In genomic region chr10:103966671-103967432, GRCh38 we compare ENCODE assay signal across 8 cellular contexts. TPM values are rescaled to one million over a fixed set of nuclear protein-coding genes. Genes with fewer than 3 reads are reported as not detected.
DNase-seq lines count a peak whose midpoint lies in the region; ATAC-seq and TF ChIP-seq lines count a peak whose summit lies in the region.

Gene SLK (plus strand): TSS chr10:103967140. CDS start chr10:103967746, 606 bp downstream.

- TF ChIP-seq POLR2A in suprapubic skin (IDR thresholded peaks at IDR 0.05): peak; percentile 83 to 94

- ATAC-seq in SK-N-SH treated with all-trans-retinoic acid at 6 μM for 48 hours (peak; percentile 72), omental fat pad (ENCODE audit: low FRiP score) (peak; percentile 88)

- H3K4me1 ChIP-seq in suprapubic skin: peaks cover 37% of the 10 kb centered on the region

- no peaks in the 10 kb centered on the region for H3K36me3 ChIP-seq in suprapubic skin

- TF ChIP-seq CTCF in LNCaP clone FGC (IDR thresholded peaks at IDR 0.05; ENCODE audit: control insufficient read depth, extremely low read depth, insufficient read depth) (no peak), omental fat pad (IDR thresholded peaks at IDR 0.05) (no peak), suprapubic skin (IDR thresholded peaks at IDR 0.05) (no peak)

- H3K4me3 ChIP-seq in LNCaP clone FGC (ENCODE audit: low read depth, low read length): peak within 1 kb of the TSS; percentile 64
- H3K4me3 ChIP-seq in suprapubic skin: peak within 1 kb of the TSS; percentile 97

- 0% methylated on average over 6 of the region's 90 CpGs for WGBS in suprapubic skin

- H3K9me3 ChIP-seq in suprapubic skin: no peaks in the 10 kb centered on the region

- in situ Hi-C loops in G401 (cut with HindIII; ENCODE audit: low sequenced_read_pairs): no loop called here

- no peaks in the 10 kb centered on the region for H3K27me3 ChIP-seq in suprapubic skin

- DNase-seq in G401 (ENCODE audit: low spot score) (peak; percentile 80), GOT3 (lab: John Stamatoyannopoulos, UW) (peak; percentile 38), LNCaP clone FGC (ENCODE audit: low read depth) (no peak), globus pallidus (ENCODE audit: low spot score) (peak; percentile 89), omental fat pad (ENCODE audit: low spot score) (peak; percentile 48), suprapubic skin (ENCODE audit: low spot score in 2 of 2) (peak; percentile 83 to 88)
- DNase-seq in activated naive CD4-positive, alpha-beta T cell treated with anti-CD3 and anti-CD28 coated beads, Interleukin-2, amount 50 U/mL, for 16 hours: peak; percentile 83

- H3K27ac ChIP-seq in suprapubic skin: peak within 1 kb of the TSS; percentile 100

- TF ChIP-seq EP300 in suprapubic skin (IDR thresholded peaks at IDR 0.05): no peak

TF ChIP-seq in SK-N-SH treated with all-trans-retinoic acid at 6 μM for 48 hours, 23 proteins besides CTCF, POLR2A, EP300 and RAD21:
- TF ChIP-seq ZNF8 (CRISPR knock-in tag; IDR thresholded peaks at IDR 0.05): no peak; the same call in 1 of the 2 replicates
- no peak for TF ChIP-seq GLIS3 (CRISPR knock-in tag; IDR thresholded peaks at IDR 0.05)
- no peak for TF ChIP-seq PATZ1 (CRISPR knock-in tag; IDR thresholded peaks at IDR 0.05; ENCODE audit: borderline replicate concordance)
- no peak for TF ChIP-seq ISL1 (CRISPR knock-in tag; IDR thresholded peaks at IDR 0.05)
- peak; percentile 89; the same call in 1 of the 2 replicates for TF ChIP-seq PPARA (CRISPR knock-in tag; IDR thresholded peaks at IDR 0.05; ENCODE audit: borderline replicate concordance)
- no peak; the same call in 1 of the 2 replicates for TF ChIP-seq ZNF70 (CRISPR knock-in tag; IDR thresholded peaks at IDR 0.05)
- 0 out of 2 replicates have a peak, but pooled peaks have one; percentile 43 for TF ChIP-seq ARNTL (CRISPR knock-in tag; IDR thresholded peaks at IDR 0.05; ENCODE audit: borderline replicate concordance, low read depth)
- peak; percentile 84; the same call in 1 of the 2 replicates for TF ChIP-seq ZFP3 (CRISPR knock-in tag; IDR thresholded peaks at IDR 0.05)
- 0 out of 2 replicates have a peak, but pooled peaks have one; percentile 10 for TF ChIP-seq ZNF565 (CRISPR knock-in tag; conservative IDR thresholded peaks at IDR 0.05; ENCODE audit: low read depth)
- TF ChIP-seq RARB (CRISPR knock-in tag; IDR thresholded peaks at IDR 0.05): no peak
- peak; percentile 97 for TF ChIP-seq CSDC2 (CRISPR knock-in tag; IDR thresholded peaks at IDR 0.05)
- peak; percentile 59; the same call in 1 of the 2 replicates for TF ChIP-seq ZFP30 (CRISPR knock-in tag; IDR thresholded peaks at IDR 0.05)
- TF ChIP-seq TOX (CRISPR knock-in tag; IDR thresholded peaks at IDR 0.05; ENCODE audit: borderline replicate concordance): no peak
- 0 out of 2 replicates have a peak, but pooled peaks have one; percentile 32 for TF ChIP-seq ZC3H10 (CRISPR knock-in tag; IDR thresholded peaks at IDR 0.05)
- peak; percentile 95; the same call in 1 of the 2 replicates for TF ChIP-seq SNAI2 (CRISPR knock-in tag; IDR thresholded peaks at IDR 0.05)
- peak; percentile 98 for TF ChIP-seq TSHZ2 (CRISPR knock-in tag; IDR thresholded peaks at IDR 0.05)
- TF ChIP-seq OSR1 (CRISPR knock-in tag; IDR thresholded peaks at IDR 0.05): 0 out of 2 replicates have a peak, but pooled peaks have one; percentile 43

RNA-seq across cellular contexts. Expression of gene SLK, which starts in this region (rescaled TPM):
- 33.2 and 38.0 TPM in 2 replicates for total RNA-seq in G401 (2014; rRNA removed; shearing (Covaris generic))
- 10 to 100 TPM; 49.0 to 97.0 (median 61.8) TPM for total RNA-seq in omental fat pad
- total RNA-seq in suprapubic skin: 10 to 100 TPM; 38.1 to 81.4 (median 56.3) TPM
